ENCODE assay signal across 8 cellular contexts in genomic region chr10:103968441-103969391, GRCh38. TPM values are rescaled to one million over a fixed set of nuclear protein-coding genes. Genes with fewer than 3 reads are reported as not detected.
A peak's percentile ranks its signal among the peaks of the same experiment; 100 is the strongest.
DNase-seq lines count a peak whose midpoint lies in the region; ATAC-seq and TF ChIP-seq lines count a peak whose summit lies in the region.

No MANE protein-coding gene starts in this region.

- peaks cover 52% of the 10 kb centered on the region for H4K20me1 ChIP-seq in BLaER1

- DNase-seq in LNCaP clone FGC (ENCODE audit: low read depth) (no peak), coronary artery (ENCODE audit: low spot score) (no peak), NCI-H524 treated with DMSO at 0.1 percent for 48 hours (lab: John Stamatoyannopoulos, UW) (no peak), nucleus accumbens (lab: John Stamatoyannopoulos, UW) (no peak), iPS-NIHi11 (ENCODE audit: low spot score) (no peak)
- DNase-seq in naive thymus-derived CD8-positive, alpha-beta T cell: peak in 1 of 10 donors; percentile 2

- H3K4me1 Mint-ChIP-seq in naive thymus-derived CD8-positive, alpha-beta T cell: peaks cover 16 to 63% (median 60%) of the 10 kb centered on the region in 4 donors

- H3K27ac Mint-ChIP-seq in naive thymus-derived CD8-positive, alpha-beta T cell: peak overlapping the region; percentile 77 to 98 (median 90)

- H3K9me3 ChIP-seq in BLaER1: no peaks in the 10 kb centered on the region

- no peak for ATAC-seq in naive thymus-derived CD8-positive, alpha-beta T cell
- no peak for ATAC-seq in GM21737 (IDR thresholded peaks at IDR 0.05; ENCODE audit: unreplicated experiment)

- no peak for TF ChIP-seq CTCF in LNCaP clone FGC (IDR thresholded peaks at IDR 0.05; ENCODE audit: control insufficient read depth, extremely low read depth, insufficient read depth)
- no peak for TF ChIP-seq CTCF in coronary artery (IDR thresholded peaks at IDR 0.05)

- H3K4me1 ChIP-seq in BLaER1: peaks cover 27% of the 10 kb centered on the region

- peak overlapping the region; percentile 84 to 100 (median 98) for H3K4me3 Mint-ChIP-seq in naive thymus-derived CD8-positive, alpha-beta T cell

- no peaks in the 10 kb centered on the region for H3K36me3 ChIP-seq in BLaER1

- H3K27me3 ChIP-seq in BLaER1: no peaks in the 10 kb centered on the region

- H3K36me3 Mint-ChIP-seq in naive thymus-derived CD8-positive, alpha-beta T cell: peaks cover 0 to 5% (median 4%) of the 10 kb centered on the region in 3 donors

- H3K27ac ChIP-seq in BLaER1 (no peak overlapping the region), coronary artery (no peak overlapping the region)

- H3K4me2 ChIP-seq in BLaER1: peak overlapping the region; percentile 91

- no peaks in the 10 kb centered on the region for H3K9me3 Mint-ChIP-seq in naive thymus-derived CD8-positive, alpha-beta T cell

- POLR2A ChIA-PET in naive thymus-derived CD8-positive, alpha-beta T cell (lab: Charles Lee): interaction anchor here (0.6 to 2.6 kb wide), 10 partner anchors 15 to 1303 kb away, joined by 3 to 21 read pairs (median 6); partner anchors contain the start of genes SFR1 and STN1

- H3K4me3 ChIP-seq in BLaER1 (peak overlapping the region; percentile 96), LNCaP clone FGC (ENCODE audit: low read depth, low read length) (peak overlapping the region; percentile 64), coronary artery (peak overlapping the region; percentile 88)

- no peaks in the 10 kb centered on the region for H3K27me3 Mint-ChIP-seq in naive thymus-derived CD8-positive, alpha-beta T cell

- H3K9ac ChIP-seq in BLaER1: peak overlapping the region; percentile 96

RNA-seq across cellular contexts. Expression of gene SLK, which starts 1.8 kb away (rescaled TPM):
- total RNA-seq in naive thymus-derived CD8-positive, alpha-beta T cell: 10 to 100 TPM; 29.8 to 36.6 TPM
- polyA plus RNA-seq in naive thymus-derived CD8-positive, alpha-beta T cell: 10 to 100 TPM in 1 of 3 donors, 1 to 10 TPM in 2; 5.0 to 12.7 (median 7.0) TPM

RNA-seq across cellular contexts. Expression of gene STN1, which starts 50.7 kb away (rescaled TPM):
- 10 to 100 TPM; 41.8 to 41.9 TPM for total RNA-seq in naive thymus-derived CD8-positive, alpha-beta T cell
- polyA plus RNA-seq in naive thymus-derived CD8-positive, alpha-beta T cell: 100 to 1,000 TPM in 1 of 3 donors, 10 to 100 TPM in 2; 89.3 to 103 (median 94.8) TPM
